Comparison of ENCODE assay signal across 8 cellular contexts in the genomic region with DNA sequence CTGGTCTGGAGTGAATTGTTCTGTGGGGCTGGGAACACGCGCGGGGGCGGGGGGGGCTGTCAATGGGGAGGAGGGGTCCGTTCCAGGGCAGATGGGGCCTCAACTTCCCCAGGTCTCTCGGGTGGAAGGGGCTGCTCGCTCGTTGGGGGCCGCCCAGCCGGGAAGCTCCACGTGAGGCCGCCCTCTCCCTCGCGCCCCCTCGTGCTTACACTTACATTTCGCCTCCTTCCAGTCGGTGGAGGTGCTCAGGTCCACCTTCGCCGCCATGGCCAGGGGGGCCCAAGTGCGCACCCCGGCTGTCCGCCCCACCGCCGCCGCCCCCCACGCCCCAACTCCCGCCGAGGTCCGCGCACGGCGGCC. TPM values are rescaled to one million over a fixed set of nuclear protein-coding genes. Genes with fewer than 3 reads are reported as not detected.
A peak's percentile ranks its signal among the peaks of the same experiment; 100 is the strongest.
DNase-seq lines count a peak whose midpoint lies in the region; ATAC-seq and TF ChIP-seq lines count a peak whose summit lies in the region.

No MANE protein-coding gene starts in this region.

- peak; percentile 7 for ATAC-seq in memory B cell (ENCODE audit: low read depth)
- no peak for ATAC-seq in HG03159 (IDR thresholded peaks at IDR 0.05; ENCODE audit: unreplicated experiment)

- H3K4me3 Mint-ChIP-seq in memory B cell (peak overlapping the region; percentile 88), type B pancreatic cell (peak overlapping the region; percentile 85)

- peak; percentile 30 for DNase-seq in NCI-H2171 (lab: John Stamatoyannopoulos, UW)
- no peak for DNase-seq in NCI-H2171 treated with DMSO at 0.1 percent for 48 hours (lab: John Stamatoyannopoulos, UW)
- peak; percentile 35 for DNase-seq in NAMALWA (ENCODE audit: low spot score)
- no peak for DNase-seq in cardiac fibroblast (ENCODE audit: low read depth in 2 of 2)
- DNase-seq in memory B cell (ENCODE audit: low spot score in 2 of 2) = no peak
- no peak for DNase-seq in type B pancreatic cell (ENCODE audit: extremely low spot score, unreplicated experiment)
- no peak for DNase-seq in midbrain (lab: John Stamatoyannopoulos, UW)

- H3K27ac Mint-ChIP-seq in memory B cell (no peak overlapping the region), type B pancreatic cell (no peak overlapping the region)

- peaks cover 8% of the 10 kb centered on the region for H3K4me1 Mint-ChIP-seq in memory B cell
- H3K4me1 Mint-ChIP-seq in type B pancreatic cell (ENCODE audit: unreplicated experiment) = peaks cover 15% of the 10 kb centered on the region

- TF ChIP-seq CTCF in cardiac fibroblast (IDR thresholded peaks at IDR 0.05; ENCODE audit: low read depth, low read length) (no peak), type B pancreatic cell (conservative IDR thresholded peaks at IDR 0.05) (peak; percentile 22)

- no peaks in the 10 kb centered on the region for H3K9me3 Mint-ChIP-seq in memory B cell
- no peaks in the 10 kb centered on the region for H3K9me3 Mint-ChIP-seq in type B pancreatic cell

- H3K36me3 Mint-ChIP-seq in memory B cell = no peaks in the 10 kb centered on the region
- no peaks in the 10 kb centered on the region for H3K36me3 Mint-ChIP-seq in type B pancreatic cell

- H3K4me3 ChIP-seq in cardiac fibroblast (replicated peaks in 1 of 2; ENCODE audit: low read depth in 2 of 2, low read length in 2 of 2) = peak overlapping the region; percentile 64 to 65

- H3K27me3 Mint-ChIP-seq in memory B cell = no peaks in the 10 kb centered on the region
- H3K27me3 Mint-ChIP-seq in type B pancreatic cell = no peaks in the 10 kb centered on the region

RNA-seq across cellular contexts. Expression of gene MACROD1, which starts 0.5 kb away (rescaled TPM):
- 21.1 and 22.3 TPM in 2 replicates for total RNA-seq in type B pancreatic cell (ENCODE audit: low replicate concordance)

RNA-seq across cellular contexts. Expression of gene STIP1, which starts 20.5 kb away (rescaled TPM):
- total RNA-seq in type B pancreatic cell (ENCODE audit: low replicate concordance) = 176 and 206 TPM in 2 replicates

RNA-seq across cellular contexts. Expression of gene FERMT3, which starts 41.1 kb away (rescaled TPM):
- total RNA-seq in type B pancreatic cell (ENCODE audit: low replicate concordance) = 3.5 and 6.9 TPM in 2 replicates

Comparison
In these comparisons a context has a peak if more than half of its experiments do, and no peak if none do; other contexts are left out.
1. DNase-seq: peak in NCI-H2171 (single experiment) and NAMALWA (single experiment); none in NCI-H2171 treated with DMSO at 0.1 percent for 48 hours (single experiment), cardiac fibroblast (0 of 2), memory B cell (0 of 2), type B pancreatic cell (single experiment) and midbrain (single experiment).